Comparison of ENCODE assay signal across 8 cellular contexts in the genomic region with DNA sequence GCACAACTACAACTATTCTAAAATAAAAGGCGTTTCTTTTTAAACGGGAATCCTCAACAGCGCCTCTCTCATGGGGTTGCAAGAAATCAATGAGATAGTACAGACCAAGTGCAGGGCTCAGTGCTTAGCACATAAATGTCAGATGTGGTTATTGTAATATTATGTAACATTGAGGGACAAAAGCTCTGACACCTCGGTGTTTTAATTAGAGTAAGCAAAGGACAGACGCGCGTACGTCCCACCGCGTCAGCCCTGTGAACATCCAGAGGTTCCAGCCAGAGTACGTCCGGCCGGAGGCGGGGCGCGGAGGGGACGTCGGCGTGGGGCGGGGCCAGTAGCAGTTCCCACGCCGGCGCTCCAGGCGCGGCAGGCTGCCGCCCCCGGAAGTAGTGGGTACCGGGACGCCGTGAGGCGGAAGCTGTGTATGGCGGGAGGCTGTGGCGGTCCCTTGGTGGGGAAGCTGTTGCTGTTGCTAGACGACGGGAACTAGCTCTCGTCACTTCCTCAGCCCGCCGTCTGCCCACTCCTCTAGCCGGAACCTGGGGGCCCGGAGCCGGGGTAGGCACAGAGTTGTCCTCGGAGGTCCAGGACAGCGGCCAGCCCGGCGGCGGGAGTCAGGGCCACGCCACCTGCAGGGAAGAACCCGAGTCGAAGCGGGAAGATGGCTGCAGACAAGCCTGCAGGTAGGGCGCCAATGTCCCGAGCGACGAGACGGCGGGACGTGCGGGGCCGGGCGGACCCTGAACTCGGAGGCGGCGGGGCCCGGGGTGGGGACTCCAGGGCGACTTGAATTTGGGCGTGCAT. TPM values are rescaled to one million over a fixed set of nuclear protein-coding genes. Genes with fewer than 3 reads are reported as not detected.
DNase-seq lines count a peak whose midpoint lies in the region; ATAC-seq and TF ChIP-seq lines count a peak whose summit lies in the region.

A gene with protein sequence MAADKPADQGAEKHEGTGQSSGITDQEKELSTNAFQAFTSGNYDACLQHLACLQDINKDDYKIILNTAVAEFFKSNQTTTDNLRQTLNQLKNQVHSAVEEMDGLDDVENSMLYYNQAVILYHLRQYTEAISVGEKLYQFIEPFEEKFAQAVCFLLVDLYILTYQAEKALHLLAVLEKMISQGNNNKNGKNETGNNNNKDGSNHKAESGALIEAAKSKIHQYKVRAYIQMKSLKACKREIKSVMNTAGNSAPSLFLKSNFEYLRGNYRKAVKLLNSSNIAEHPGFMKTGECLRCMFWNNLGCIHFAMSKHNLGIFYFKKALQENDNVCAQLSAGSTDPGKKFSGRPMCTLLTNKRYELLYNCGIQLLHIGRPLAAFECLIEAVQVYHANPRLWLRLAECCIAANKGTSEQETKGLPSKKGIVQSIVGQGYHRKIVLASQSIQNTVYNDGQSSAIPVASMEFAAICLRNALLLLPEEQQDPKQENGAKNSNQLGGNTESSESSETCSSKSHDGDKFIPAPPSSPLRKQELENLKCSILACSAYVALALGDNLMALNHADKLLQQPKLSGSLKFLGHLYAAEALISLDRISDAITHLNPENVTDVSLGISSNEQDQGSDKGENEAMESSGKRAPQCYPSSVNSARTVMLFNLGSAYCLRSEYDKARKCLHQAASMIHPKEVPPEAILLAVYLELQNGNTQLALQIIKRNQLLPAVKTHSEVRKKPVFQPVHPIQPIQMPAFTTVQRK (plus strand): TSS at position 389 of the 804 bp plus-strand sequence. CDS start 273 bp downstream, at position 662.

- peak within 1 kb of the TSS; percentile 60 to 91 (median 87) for H3K27ac ChIP-seq in heart right ventricle
- H3K27ac ChIP-seq in upper lobe of left lung, result peak within 1 kb of the TSS; percentile 75 to 90 (median 88)

- ATAC-seq in HG02884 (IDR thresholded peaks at IDR 0.05; ENCODE audit: unreplicated experiment) (peak; percentile 97), heart right ventricle (peak; percentile 99 to 100 (median 100)), upper lobe of left lung (ENCODE audit: low FRiP score in 2 of 2) (peak; percentile 100)

- TF ChIP-seq CTCF in GM13977 (IDR thresholded peaks at IDR 0.05; ENCODE audit: extremely low read depth, insufficient read depth, missing control alignments) (peak; percentile 1), heart right ventricle (IDR thresholded peaks at IDR 0.05) (peak in 5 of 9 donors; percentile 8 to 50 (median 40)), upper lobe of left lung (IDR thresholded peaks at IDR 0.05) (peak in 4 of 6 experiments; percentile 16 to 61 (median 50))

- no peak for TF ChIP-seq EP300 in upper lobe of left lung (IDR thresholded peaks at IDR 0.05)

- intact Hi-C loops in T-helper 1 cell treated with Interleukin-12 subunit alpha and Interleukin-12 subunit beta and Interleukin-4 antibody, amounts not matched to agents 30 ng/mL and 1 ng/mL, for 36 hours (cut with micrococcal nuclease), result loop anchor here (1.0 to 10.0 kb wide), 22 partner anchors 22 to 1153 kb away; partner anchors contain the start of genes CLASP2, CMTM6, CMTM8 and CRTAP
- intact Hi-C loops in heart right ventricle (cut with DNase I) (loop anchor here in 1 of 10 donors (2.0 kb wide), 1 partner anchor 110 kb away; no protein-coding TSS in a partner anchor), posterior cingulate gyrus (cut with DNase I) (loop anchor here (1.0 kb wide), 1 partner anchor 115 kb away; the partner anchor contains the start of gene DYNC1LI1)

- H3K9me3 ChIP-seq in heart right ventricle (no peaks in the 10 kb centered on the region), upper lobe of left lung (no peaks in the 10 kb centered on the region)

- H3K4me1 ChIP-seq in heart right ventricle (peaks cover 0 to 26% (median 20%) of the 10 kb centered on the region in 9 donors), upper lobe of left lung (peaks cover 17 to 23% (median 20%) of the 10 kb centered on the region in 4 donors)

- H3K4me3 ChIP-seq in heart right ventricle, result peak within 1 kb of the TSS; percentile 53 to 97 (median 88)
- H3K4me3 ChIP-seq in upper lobe of left lung, result peak within 1 kb of the TSS; percentile 69 to 87 (median 75)

- in situ Hi-C loops in GM13977 (cut with MboI; ENCODE audit: low pct_unique_long_range_greater_than_20kb, low sequenced_read_pairs, unreplicated experiment), result no loop called here

- no peaks in the 10 kb centered on the region for H3K27me3 ChIP-seq in heart right ventricle
- no peaks in the 10 kb centered on the region for H3K27me3 ChIP-seq in upper lobe of left lung

- WGBS in heart right ventricle, 2 donors, result 0% methylated on average over 63 to 66 of the region's 66 CpGs
- 1 to 2% methylated on average over 25 to 27 of the region's 66 CpGs for WGBS in upper lobe of left lung, 2 donors

- peak in 3 of 4 donors; percentile 5 to 64 (median 23) for TF ChIP-seq POLR2A in upper lobe of left lung (IDR thresholded peaks at IDR 0.05)

- peaks cover 0 to 14% (median 0%) of the 10 kb centered on the region in 9 donors for H3K36me3 ChIP-seq in heart right ventricle
- H3K36me3 ChIP-seq in upper lobe of left lung, result no peaks in the 10 kb centered on the region

- peak; percentile 94 for DNase-seq in GM13977 (ENCODE audit: low spot score)
- DNase-seq in NCI-H146 treated with DMSO at 0.1 percent for 48 hours (lab: John Stamatoyannopoulos, UW; ENCODE audit: unreplicated experiment), result peak; percentile 86
- DNase-seq in amniotic epithelial cell (ENCODE audit: low read depth), result peak; percentile 88
- peak; percentile 93 to 95 for DNase-seq in heart right ventricle
- DNase-seq in posterior cingulate gyrus, result peak; percentile 90 to 100 (median 96)
- peak; percentile 98 to 99 for DNase-seq in upper lobe of left lung

RNA-seq across cellular contexts. Expression of the gene that starts here (rescaled TPM):
- 49.0 and 50.5 TPM in 2 replicates for total RNA-seq in T-helper 1 cell treated with Interleukin-12 subunit alpha and Interleukin-12 subunit beta and Interleukin-4 antibody, amounts not matched to agents 30 ng/mL and 1 ng/mL, for 36 hours
- total RNA-seq in heart right ventricle, result 10 to 100 TPM; 13.6 to 23.9 (median 18.1) TPM
- 10 to 100 TPM; 13.6 to 15.6 TPM for polyA plus RNA-seq in heart right ventricle
- total RNA-seq in upper lobe of left lung, result 10 to 100 TPM; 19.1 to 47.1 (median 29.6) TPM

Comparison
In these comparisons a context has a peak if more than half of its experiments do, and no peak if none do; other contexts are left out.
1. Peak in every context shown above with its lines: DNase-seq, ATAC-seq, H3K4me3 ChIP-seq and H3K27ac ChIP-seq.